27 cellular contexts compared by ENCODE assay signal in genomic region chr1:202228484-202229122, GRCh38. TPM values are rescaled to one million over a fixed set of nuclear protein-coding genes. Genes with fewer than 3 reads are reported as not detected.
A peak's percentile ranks its signal among the peaks of the same experiment; 100 is the strongest.
DNase-seq lines count a peak whose midpoint lies in the region; ATAC-seq, FAIRE-seq and TF ChIP-seq lines count a peak whose summit lies in the region.
"Had no signal": no experiment of that assay in that cellular context is flagged by ENCODE, and none has a peak within 500 bp of the region (broad histone marks: within the 10 kb centered on the region; RNA-seq: fewer than 3 reads in every experiment).

No MANE protein-coding gene starts in this region.

- no peak for DNase-seq in breast epithelium (ENCODE audit: low spot score in 2 of 2)
- DNase-seq in MCF 10A (ENCODE audit: unreplicated experiment), result no peak
- no peak for DNase-seq in T-helper 17 cell
- no peak for DNase-seq in transverse colon
- no peak for DNase-seq in HTR-8/SVneo (ENCODE audit: insufficient read length, low spot score)
- no peak for DNase-seq in GM23338 (ENCODE audit: low spot score)
- DNase-seq in activated gamma-delta T cell (lab: John Stamatoyannopoulos, UW), result no peak
- DNase-seq: activated CD4-positive, alpha-beta T cell treated with anti-CD3 and anti-CD28 coated beads, Interleukin-2, amount 50 U/mL, for 1 hour; activated CD8-positive, alpha-beta memory T cell treated with anti-CD3 and anti-CD28 coated beads, Interleukin-2, amount 50 U/mL, for 48 hours; activated effector memory CD4-positive, alpha-beta T cell treated with anti-CD3 and anti-CD28 coated beads, Interleukin-2, amount 50 U/mL, for 16 hours; foreskin fibroblast; H9; IMR-90; MV-4-11; NCI-H187 treated with DMSO at 0.1 percent for 48 hours; NCI-H2227 treated with DMSO at 0.1 percent for 48 hours; NCI-H774; PC-9; right lobe of liver had no signal

- H4K20me1 ChIP-seq in GM23338 (replicated peaks; ENCODE audit: insufficient read depth), result no peaks in the 10 kb centered on the region

- TF ChIP-seq CTCF in breast epithelium (IDR thresholded peaks at IDR 0.05), result no peak
- no peak for TF ChIP-seq CTCF in MCF 10A (IDR thresholded peaks at IDR 0.05; ENCODE audit: unreplicated experiment)
- no peak for TF ChIP-seq CTCF in transverse colon (IDR thresholded peaks at IDR 0.05)
- TF ChIP-seq CTCF in GM23338 (conservative IDR thresholded peaks at IDR 0.05; ENCODE audit: low read depth in 2 of 2), result no peak

- 81 to 89% methylated on average over 4 to 7 of the region's 7 CpGs for WGBS in transverse colon (ENCODE audit: low coverage in 1 of 2), 2 donors

- 0 out of 2 replicates have a peak, but pooled peaks cover 7% of the 10 kb centered on the region for H3K9me2 ChIP-seq in GM23338 (ENCODE audit: insufficient read depth)

- H3K4me1 Mint-ChIP-seq in MCF 10A (ENCODE audit: insufficient read depth, unreplicated experiment), result peaks cover 15% of the 10 kb centered on the region
- peaks cover 21% of the 10 kb centered on the region for H3K4me1 Mint-ChIP-seq in T-helper 17 cell
- 0 out of 3 replicates have a peak, but pooled peaks cover 1% of the 10 kb centered on the region for H3K4me1 Mint-ChIP-seq in GM23338

- H3K9me3 Mint-ChIP-seq in MCF 10A (ENCODE audit: unreplicated experiment) (no peaks in the 10 kb centered on the region), GM23338 (no peaks in the 10 kb centered on the region; the same call in 2 of the 3 replicates)
- H3K9me3 Mint-ChIP-seq: H9, neural crest cell had no signal

- no peaks in the 10 kb centered on the region for H3K36me3 ChIP-seq in breast epithelium
- H3K36me3 ChIP-seq in transverse colon, result no peaks in the 10 kb centered on the region
- H3K36me3 ChIP-seq in GM23338 (ENCODE audit: insufficient read depth), result no peaks in the 10 kb centered on the region
- H3K36me3 ChIP-seq: right lobe of liver, suprapubic skin had no signal

- H3K4me3 Mint-ChIP-seq in MCF 10A (ENCODE audit: unreplicated experiment) (no peak overlapping the region), T-helper 17 cell (peak overlapping the region; percentile 28), GM23338 (no peak overlapping the region)
- H3K4me3 Mint-ChIP-seq: H9, neural crest cell had no signal

- no peaks in the 10 kb centered on the region for H3K36me3 Mint-ChIP-seq in MCF 10A (ENCODE audit: insufficient read depth, unreplicated experiment)
- H3K36me3 Mint-ChIP-seq in T-helper 17 cell (ENCODE audit: low read depth), result no peaks in the 10 kb centered on the region
- no peaks in the 10 kb centered on the region for H3K36me3 Mint-ChIP-seq in GM23338 (ENCODE audit: low read depth)

- no peaks in the 10 kb centered on the region for H3K27me3 Mint-ChIP-seq in MCF 10A (ENCODE audit: insufficient read depth, unreplicated experiment)
- H3K27me3 Mint-ChIP-seq in T-helper 17 cell, result peaks cover 23% of the 10 kb centered on the region
- peaks cover 3% of the 10 kb centered on the region for H3K27me3 Mint-ChIP-seq in GM23338 (ENCODE audit: insufficient read depth, low read depth, poor library complexity)

- BruUV-seq in MCF 10A (replicated peaks; lab: Mats Ljungman, UMichigan), result no TSS peak

- POLR2A ChIA-PET in MCF 10A (lab: Yijun Ruan, JAX), result interaction anchor here (0.7 to 1.1 kb wide), 2 partner anchors 52 to 54 kb away, joined by 3 to 5 read pairs; no protein-coding TSS in a partner anchor

- H3K9me3 ChIP-seq in breast epithelium (no peaks in the 10 kb centered on the region), T-helper 17 cell (ENCODE audit: control insufficient read depth, low read length, poor library complexity, severe bottlenecking) (no peaks in the 10 kb centered on the region), transverse colon (no peaks in the 10 kb centered on the region)
- H3K9me3 ChIP-seq: right lobe of liver, suprapubic skin had no signal

- H3K27ac ChIP-seq in breast epithelium (peak overlapping the region; percentile 40 to 48), transverse colon (peak overlapping the region; percentile 64 to 75 (median 68)), GM23338 (ENCODE audit: low read depth) (no peak overlapping the region)
- H3K27ac ChIP-seq: hepatocyte, PC-9, right lobe of liver, suprapubic skin had no signal

- CTCF ChIA-PET in MCF 10A (lab: Yijun Ruan, JAX), result interaction anchor here (3.5 kb wide), 1 partner anchor 36 kb away, joined by 23 read pairs; the partner anchor contains the start of gene LGR6

- H3K4me1 ChIP-seq in breast epithelium (no peaks in the 10 kb centered on the region), transverse colon (peaks cover 0 to 10% (median 3%) of the 10 kb centered on the region in 4 donors), GM23338 (ENCODE audit: insufficient read depth) (no peaks in the 10 kb centered on the region)
- H3K4me1 ChIP-seq: right lobe of liver had no signal

- no peaks in the 10 kb centered on the region for H3K79me2 ChIP-seq in GM23338 (replicated peaks; ENCODE audit: insufficient read depth)
- H3K79me2 ChIP-seq: hepatocyte had no signal

- no peak for TF ChIP-seq POLR2A in breast epithelium (IDR thresholded peaks at IDR 0.05)
- TF ChIP-seq POLR2A in transverse colon (IDR thresholded peaks at IDR 0.05), result no peak

- no peaks in the 10 kb centered on the region for H3F3A ChIP-seq in GM23338 (replicated peaks; ENCODE audit: low read depth)

- H2AFZ ChIP-seq in GM23338, result no peak overlapping the region
- H2AFZ ChIP-seq: hepatocyte, PC-9 had no signal

- intact Hi-C loops in breast epithelium (cut with DNase I; ENCODE audit: low total_unique reads), result no loop called here
- intact Hi-C loops in MCF 10A (cut with micrococcal nuclease), result no loop called here
- intact Hi-C loops in transverse colon (cut with DNase I; ENCODE audit: low total_unique reads), result no loop called here

- in situ Hi-C loops in transverse colon (cut with MboI; ENCODE audit: low pct_ligation_motif_present in 1 of 4, low pct_unique_long_range_greater_than_20kb in 1 of 4, low sequenced_read_pairs in 3 of 4), result no loop called here

- H3K27me3 ChIP-seq in breast epithelium, result no peaks in the 10 kb centered on the region
- no peaks in the 10 kb centered on the region for H3K27me3 ChIP-seq in transverse colon
- no peaks in the 10 kb centered on the region for H3K27me3 ChIP-seq in GM23338 (ENCODE audit: insufficient read depth)
- H3K27me3 ChIP-seq: hepatocyte, right lobe of liver had no signal

- ATAC-seq in T-helper 17 cell, result no peak
- peak; percentile 65 for ATAC-seq in esophagus mucosa
- ATAC-seq in GM23338, result no peak
- ATAC-seq: right lobe of liver had no signal

- FAIRE-seq in HTR-8/SVneo (lab: Jason Lieb, UNC), result no peak
- FAIRE-seq: endothelial cell of umbilical vein, GM18507 had no signal

- H3K4me3 ChIP-seq in breast epithelium (no peak overlapping the region), transverse colon (no peak overlapping the region), GM23338 (no peak overlapping the region)
- H3K4me3 ChIP-seq: hepatocyte, PC-9, right lobe of liver, suprapubic skin had no signal

- no peak for TF ChIP-seq EP300 in transverse colon (IDR thresholded peaks at IDR 0.05; ENCODE audit: low read depth)

- H3K4me2 ChIP-seq in GM23338, result no peak overlapping the region
- H3K4me2 ChIP-seq: hepatocyte, PC-9 had no signal

- no peak overlapping the region for H3K27ac Mint-ChIP-seq in MCF 10A (ENCODE audit: low read depth, unreplicated experiment)
- H3K27ac Mint-ChIP-seq in T-helper 17 cell, result peak overlapping the region; percentile 24
- H3K27ac Mint-ChIP-seq in GM23338, result no peak overlapping the region
- H3K27ac Mint-ChIP-seq: H9 had no signal

TF ChIP-seq in GM23338, 12 proteins besides CTCF, POLR2A, EP300 and RAD21 (continues in another document):
- TF ChIP-seq NANOG (IDR thresholded peaks at IDR 0.05; ENCODE audit: borderline replicate concordance) (no peak), EZH2phosphoT487 (IDR thresholded peaks at IDR 0.05; ENCODE audit: unreplicated experiment) (no peak)

RNA-seq across cellular contexts. Expression of gene LGR6, which starts 35.0 kb away (rescaled TPM):
- total RNA-seq in breast epithelium (10 to 100 TPM in 1 of 3 donors, 1 to 10 TPM in 1, not detected in 1; 2.6 to 11.3 TPM), MCF 10A (2022) (0.32 and 0.56 TPM in 2 replicates), T-helper 17 cell (under 1 TPM; 0.13 to 0.25 TPM), esophagus mucosa (2.7 TPM), transverse colon (1 to 10 TPM in 1 of 4 donors, under 1 TPM in 1, not detected in 2; 0.41 to 1.6 TPM)
- 0.58 and 0.66 TPM in 2 replicates for total RNA-seq in GM23338 (2014; rRNA removed; shearing (Covaris generic))
- polyA plus RNA-seq in GM23338 (2016; fragmentation: Nextera tagmentation; extraction: Ambion mirVana), result 0.89 and 0.96 TPM in 2 replicates
- total RNA-seq: dermis microvascular lymphatic vessel endothelial cell, endothelial cell of umbilical vein, IMR-90 had no signal
- polyA plus RNA-seq: AG04450, endothelial cell of umbilical vein, IMR-90 had no signal
